In genomic region chr17:77697480-77698400, GRCh38 we compare ENCODE assay signal across 11 cellular contexts.
"Had no signal": no experiment of that assay in that cellular context is flagged by ENCODE, and none has a peak within 500 bp of the region (broad histone marks: within the 10 kb centered on the region; RNA-seq: fewer than 3 reads in every experiment).

No MANE protein-coding gene starts in this region.

- H3K4me1 ChIP-seq: body of pancreas had no signal

- H3K9me3 ChIP-seq: esophagus muscularis mucosa, neutrophil, thyroid gland had no signal

- H3K27me3 Mint-ChIP-seq: activated CD4-positive, alpha-beta T cell treated with anti-CD3 and anti-CD28 coated beads for 36 hours; activated naive CD4-positive, alpha-beta T cell treated with anti-CD3 and anti-CD28 coated beads, Interleukin-2, amount 50 U/mL, for 24 hours had no signal

- H3K27ac ChIP-seq: body of pancreas, neutrophil, skin epidermis, thyroid gland had no signal

- DNase-seq: activated CD4-positive, alpha-beta T cell treated with anti-CD3 and anti-CD28 coated beads for 36 hours; activated CD8-positive, alpha-beta T cell treated with anti-CD3 and anti-CD28 coated beads, Interleukin-2, amount 10 ng/mL, durations not matched to agents 7 days and 5 days; body of pancreas; left colon; stimulated activated CD4-positive, alpha-beta T cell treated with anti-CD3 and anti-CD28 coated beads, Interleukin-4, amount 100 ng/mL, for 4 hours; thyroid gland had no signal

- H3K27me3 ChIP-seq: thyroid gland had no signal

- H3K36me3 ChIP-seq: esophagus muscularis mucosa, neutrophil, thyroid gland had no signal

- H3K4me3 ChIP-seq: body of pancreas, esophagus muscularis mucosa, skin epidermis, thyroid gland had no signal

- H3K9me3 Mint-ChIP-seq: activated naive CD4-positive, alpha-beta T cell treated with anti-CD3 and anti-CD28 coated beads, Interleukin-2, amount 50 U/mL, for 24 hours had no signal

- H3K27ac Mint-ChIP-seq: activated CD4-positive, alpha-beta T cell treated with anti-CD3 and anti-CD28 coated beads for 36 hours; activated CD8-positive, alpha-beta T cell treated with anti-CD3 and anti-CD28 coated beads, Interleukin-2, amount 10 ng/mL, durations not matched to agents 7 days and 5 days; activated naive CD4-positive, alpha-beta T cell treated with anti-CD3 and anti-CD28 coated beads, Interleukin-2, amount 50 U/mL, for 24 hours; activated T-helper 2 cell treated with anti-CD3 and anti-CD28 coated beads, Interferon-gamma antibody, Interleukin-2, Interleukin-4, amounts not matched to agents 10 μg/mL and 5 μg/mL and 100 μg/mL, durations not matched to agents 14 hours and 24 hours and 36 hours had no signal

- ATAC-seq: activated CD4-positive, alpha-beta T cell treated with anti-CD3 and anti-CD28 coated beads for 36 hours; activated CD8-positive, alpha-beta T cell treated with anti-CD3 and anti-CD28 coated beads, Interleukin-2, amount 10 ng/mL, durations not matched to agents 7 days and 5 days; body of pancreas; left colon had no signal

- H3K4me3 Mint-ChIP-seq: activated CD4-positive, alpha-beta T cell treated with anti-CD3 and anti-CD28 coated beads for 36 hours; activated CD8-positive, alpha-beta T cell treated with anti-CD3 and anti-CD28 coated beads, Interleukin-2, amount 10 ng/mL, durations not matched to agents 7 days and 5 days; activated naive CD4-positive, alpha-beta T cell treated with anti-CD3 and anti-CD28 coated beads, Interleukin-2, amount 50 U/mL, for 24 hours had no signal
